In genomic region chr6:22145823-22146379, GRCh38 we compare ENCODE assay signal across 9 cellular contexts.
DNase-seq lines count a peak whose midpoint lies in the region; ATAC-seq and TF ChIP-seq lines count a peak whose summit lies in the region.
"Had no signal": no experiment of that assay in that cellular context is flagged by ENCODE, and none has a peak within 500 bp of the region (broad histone marks: within the 10 kb centered on the region; RNA-seq: fewer than 3 reads in every experiment).

No MANE protein-coding gene starts in this region.

- H3K9me3 ChIP-seq in iPS-18a (ENCODE audit: control insufficient read depth, low read depth, low read length), result no peaks in the 10 kb centered on the region
- H3K9me3 ChIP-seq in spleen, result no peaks in the 10 kb centered on the region

- DNase-seq in amniotic stem cell (lab: John Stamatoyannopoulos, UW), result peak; percentile 24
- no peak for DNase-seq in spleen

- intact Hi-C loops in spleen (cut with DNase I; ENCODE audit: low total_unique reads), result no loop called here

- peaks cover 39% of the 10 kb centered on the region for H3K4me1 ChIP-seq in iPS-18a (ENCODE audit: control insufficient read depth, low read depth, low read length)
- peaks cover 0 to 31% (median 9%) of the 10 kb centered on the region in 6 donors for H3K4me1 ChIP-seq in spleen

- TF ChIP-seq CTCF in C4-2B (conservative IDR thresholded peaks at IDR 0.05) (peak; percentile 5), LNCAP (IDR thresholded peaks at IDR 0.05) (peak; percentile 38; the same call in 1 of the 2 replicates), spleen (IDR thresholded peaks at IDR 0.05 in 8 of 11, conservative IDR thresholded peaks at IDR 0.05 in 3 of 11) (peak in 1 of 11 experiments; percentile 27)

- ATAC-seq in HG02840 (IDR thresholded peaks at IDR 0.05; ENCODE audit: low FRiP score, unreplicated experiment) (no peak), HG03457 (IDR thresholded peaks at IDR 0.05; ENCODE audit: unreplicated experiment) (no peak)
- ATAC-seq: HCT116 had no signal

- peak overlapping the region; percentile 15 for H3K9ac ChIP-seq in iPS-18a (ENCODE audit: low read length)

- H3K27me3 ChIP-seq in iPS-18a (ENCODE audit: control insufficient read depth, insufficient read depth, low read length) (no peaks in the 10 kb centered on the region), spleen (replicated peaks in 1 of 7) (peaks cover 0 to 22% (median 0%) of the 10 kb centered on the region in 7 donors)

- H3K36me3 ChIP-seq in iPS-18a (ENCODE audit: control insufficient read depth, low read depth, low read length) (no peaks in the 10 kb centered on the region), spleen (no peaks in the 10 kb centered on the region)

- H3K27ac ChIP-seq in C4-2B, result no peak overlapping the region
- H3K27ac ChIP-seq in iPS-18a (ENCODE audit: low read length), result no peak overlapping the region
- H3K27ac ChIP-seq in temporal lobe (ENCODE audit: low read depth, low read length), result peak overlapping the region; percentile 28
- no peak overlapping the region for H3K27ac ChIP-seq in spleen

- H3K4me3 ChIP-seq in iPS-18a (ENCODE audit: low read length), result no peak overlapping the region
- no peak overlapping the region for H3K4me3 ChIP-seq in spleen

- 25 to 31% (median 30%) methylated on average over 5 of the region's 5 CpGs for WGBS in spleen, 5 donors

- TF ChIP-seq POLR2A in spleen (IDR thresholded peaks at IDR 0.05), result no peak
